Comparison of ENCODE assay signal across 4 cellular contexts in the genomic region with DNA sequence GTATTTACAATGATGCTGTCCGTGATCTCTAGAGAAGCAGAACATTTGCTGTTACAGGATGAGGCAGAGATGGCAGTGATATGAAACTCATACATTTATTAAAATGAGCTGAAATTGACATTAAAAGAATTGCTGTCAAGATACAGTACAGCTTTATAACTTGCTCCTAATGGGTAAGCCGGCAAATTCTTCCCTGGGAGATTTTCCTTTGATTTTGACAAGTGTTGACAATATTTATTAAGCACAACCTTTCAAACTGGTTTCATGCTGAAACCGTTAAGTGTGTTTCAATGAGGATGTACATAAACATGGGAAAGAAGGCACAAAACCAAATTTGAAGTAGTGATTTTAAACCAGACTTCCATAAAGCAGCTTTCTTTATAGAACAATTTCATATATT. TPM values are rescaled to one million over a fixed set of nuclear protein-coding genes. Genes with fewer than 3 reads are reported as not detected.
"Had no signal": no experiment of that assay in that cellular context is flagged by ENCODE, and none has a peak within 500 bp of the region (broad histone marks: within the 10 kb centered on the region; RNA-seq: fewer than 3 reads in every experiment).

No MANE protein-coding gene starts in this region.

- H3K4me3 ChIP-seq: GM12878 had no signal

- DNase-seq: GDM1, GF-D8 had no signal

- ATAC-seq: GM12878 had no signal

RNA-seq across cellular contexts. Expression of a gene that starts 45.5 kb away (rescaled TPM):
- total RNA-seq: G401, GM12878 had no signal
